13 cellular contexts compared by ENCODE assay signal in the genomic region with DNA sequence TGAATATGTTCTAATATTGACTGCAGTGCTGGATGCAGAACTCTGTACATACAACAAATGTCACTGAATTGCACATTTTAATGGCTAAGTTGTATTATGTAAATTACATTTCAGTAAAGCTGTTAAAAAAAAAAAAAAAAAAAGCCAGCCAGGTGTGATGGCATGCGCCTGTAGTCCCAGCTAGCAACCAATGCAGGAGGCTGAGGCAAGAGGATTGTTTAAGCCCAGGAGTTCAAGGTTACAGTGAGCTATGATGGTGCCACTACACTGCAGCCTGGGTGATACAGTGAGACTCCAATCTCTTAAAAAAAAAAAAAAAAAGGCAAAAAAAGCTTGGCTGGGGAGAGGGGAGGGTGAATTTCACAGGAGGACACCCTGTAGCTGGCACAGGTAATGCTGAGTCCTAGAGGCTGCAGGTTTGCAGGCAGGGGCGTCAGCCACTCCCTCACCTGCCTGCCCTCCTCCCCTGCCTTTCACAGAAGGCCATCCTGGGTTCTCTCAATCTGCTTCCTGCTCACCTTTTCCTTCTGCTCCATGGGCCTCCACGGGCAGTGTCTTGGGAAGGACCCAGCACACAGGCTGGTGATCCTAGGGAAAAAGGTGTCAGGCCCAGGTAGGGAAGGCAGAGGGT. TPM values are rescaled to one million over a fixed set of nuclear protein-coding genes. Genes with fewer than 3 reads are reported as not detected.
"Had no signal": no experiment of that assay in that cellular context is flagged by ENCODE, and none has a peak within 500 bp of the region (broad histone marks: within the 10 kb centered on the region; RNA-seq: fewer than 3 reads in every experiment).

No MANE protein-coding gene starts in this region.

- H3K9me3 Mint-ChIP-seq: activated T-cell treated with anti-CD3 and anti-CD28 coated beads, Interleukin-2, amount 50 U/mL, for 4 hours had no signal

- ATAC-seq: activated CD4-positive, CD25-positive, alpha-beta regulatory T cell treated with anti-CD3 and anti-CD28 coated beads, Interleukin-2, amount 50 U/mL, for 24 hours; activated CD8-positive, alpha-beta memory T cell treated with anti-CD3 and anti-CD28 coated beads, Interleukin-2, amount 10 ng/mL, durations not matched to agents 7 days and 5 days; activated T-cell treated with anti-CD3 and anti-CD28 coated beads, Interleukin-2, amount 50 U/mL, for 4 hours; left lung had no signal

- H3K27me3 Mint-ChIP-seq: activated CD8-positive, alpha-beta memory T cell treated with anti-CD3 and anti-CD28 coated beads, Interleukin-2, amount 10 ng/mL, durations not matched to agents 7 days and 5 days; activated naive CD8-positive, alpha-beta T cell had no signal

- H3K4me3 ChIP-seq: left lung had no signal

- H3K36me3 ChIP-seq: left lung had no signal

- H3K4me3 Mint-ChIP-seq: activated CD8-positive, alpha-beta memory T cell treated with anti-CD3 and anti-CD28 coated beads, Interleukin-2, amount 10 ng/mL, durations not matched to agents 7 days and 5 days; activated naive CD8-positive, alpha-beta T cell; activated T-cell treated with anti-CD3 and anti-CD28 coated beads, Interleukin-2, amount 50 U/mL, for 4 hours; nephron had no signal

- H3K27ac ChIP-seq: left lung had no signal

- H3K27ac Mint-ChIP-seq: activated CD8-positive, alpha-beta memory T cell treated with anti-CD3 and anti-CD28 coated beads, Interleukin-2, amount 10 ng/mL, durations not matched to agents 7 days and 5 days; activated naive CD8-positive, alpha-beta T cell; nephron had no signal

- H3K27me3 ChIP-seq: left lung had no signal

- H3K9me3 ChIP-seq: left lung had no signal

- DNase-seq: activated CD8-positive, alpha-beta memory T cell treated with anti-CD3 and anti-CD28 coated beads, Interleukin-2, amount 10 ng/mL, durations not matched to agents 7 days and 5 days; activated effector memory CD4-positive, alpha-beta T cell treated with anti-CD3 and anti-CD28 coated beads, Interleukin-2, amount 50 U/mL, for 16 hours; activated T-cell treated with anti-CD3 and anti-CD28 coated beads, Interleukin-2, amount 50 U/mL, for 4 hours; central memory CD4-positive, alpha-beta T cell; cortex of kidney; effector CD8-positive, alpha-beta T cell; mesendoderm had no signal

RNA-seq across cellular contexts. Expression of gene TESC, which starts 40.7 kb away (rescaled TPM):
- total RNA-seq: fibroblast of lung, osteocyte had no signal
- polyA plus RNA-seq: fibroblast of lung had no signal
